8 cellular contexts compared by ENCODE assay signal in the genomic region with DNA sequence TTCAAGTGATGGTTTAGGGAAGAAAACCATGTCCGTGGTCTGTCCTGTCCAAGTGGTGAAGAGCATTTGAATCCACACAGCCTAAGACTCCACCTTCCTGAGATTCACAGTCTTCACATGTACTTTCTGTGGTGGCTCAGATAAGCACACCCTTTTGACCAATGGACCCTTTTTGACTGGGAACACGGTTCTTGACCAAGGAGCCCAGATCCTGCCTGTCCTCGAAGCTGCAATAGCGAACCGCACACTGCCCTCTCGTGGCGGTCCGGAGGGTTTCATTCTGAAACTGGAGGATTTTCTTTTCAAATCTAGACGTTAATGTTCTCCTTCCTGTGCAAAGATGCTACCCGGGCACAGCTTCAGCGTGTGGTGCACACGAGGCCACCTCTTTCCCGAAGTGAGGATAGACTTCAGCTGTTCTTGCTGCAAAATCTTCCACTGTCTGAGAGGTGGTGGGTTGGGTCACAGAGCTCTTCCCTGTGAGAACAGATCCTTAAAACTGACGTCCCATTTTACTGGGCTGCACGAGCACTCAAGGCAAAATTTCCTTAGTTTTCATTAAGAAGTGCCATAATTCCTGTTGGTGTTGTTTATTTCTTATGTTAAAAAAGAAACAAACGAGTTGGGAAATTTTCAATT.
DNase-seq lines count a peak whose midpoint lies in the region; ATAC-seq and TF ChIP-seq lines count a peak whose summit lies in the region.

No MANE protein-coding gene starts in this region.

- no peaks in the 10 kb centered on the region for H3K27me3 ChIP-seq in H9 (ENCODE audit: insufficient read depth, low read length)

- no peaks in the 10 kb centered on the region for H3K9me3 ChIP-seq in H9 (ENCODE audit: control insufficient read depth, low read depth, low read length)

- no peak overlapping the region for H2BK15ac ChIP-seq in H9 (ENCODE audit: low read depth, low read length)

- H2BK120ac ChIP-seq in H9 (ENCODE audit: low read depth, low read length, poor library complexity, severe bottlenecking), result no peak overlapping the region

- ATAC-seq in left colon (peak; percentile 53), GM21529 (IDR thresholded peaks at IDR 0.05; ENCODE audit: unreplicated experiment) (no peak)

- H3K4me1 ChIP-seq in H9 (ENCODE audit: insufficient read depth, low read length), result no peaks in the 10 kb centered on the region

- no peak overlapping the region for H3K27ac ChIP-seq in H9 (ENCODE audit: insufficient read length, low read depth, low read length)

- intact Hi-C loops in CD14-positive monocyte (cut with micrococcal nuclease) (loop anchor here in 1 of 2 donors (5.0 kb wide), 3 partner anchors 40 to 90 kb away; a partner anchor contains a TSS), left colon (cut with DNase I, micrococcal nuclease) (loop anchor here in 1 of 2 donors (10.0 kb wide), 1 partner anchor 87 kb away; a partner anchor contains a TSS)

- no peak overlapping the region for H3K14ac ChIP-seq in H9 (ENCODE audit: insufficient read depth, low read length)

- H3K9me3 Mint-ChIP-seq in CD14-positive monocyte (no peaks in the 10 kb centered on the region), H9 (no peaks in the 10 kb centered on the region)

- TF ChIP-seq CTCF in CD14-positive monocyte (IDR thresholded peaks at IDR 0.05) (peak; percentile 90), H9 (conservative IDR thresholded peaks at IDR 0.05) (peak; percentile 92)

- H3K27ac Mint-ChIP-seq in CD14-positive monocyte, result peak overlapping the region in 4 of 7 donors; percentile 61 to 81 (median 70)
- H3K27ac Mint-ChIP-seq in H9, result peak overlapping the region in 1 of 3 experiments; percentile 4; a peak in 1 of 7 replicates

- no peak overlapping the region for H2BK20ac ChIP-seq in H9 (ENCODE audit: low read depth, low read length, poor library complexity, severe bottlenecking)

- H2BK12ac ChIP-seq in H9 (ENCODE audit: insufficient read length, low read depth, low read length), result no peak overlapping the region

- H3K27me3 Mint-ChIP-seq in CD14-positive monocyte (ENCODE audit: low read depth in 3 of 3) (peaks cover 0 to 3% (median 0%) of the 10 kb centered on the region in 3 donors), H9 (ENCODE audit: low read depth) (no peaks in the 10 kb centered on the region)

- H4K5ac ChIP-seq in H9 (ENCODE audit: insufficient read length, low read depth, low read length), result no peak overlapping the region

- DNase-seq in CD14-positive monocyte (ENCODE audit: low spot score) (peak; percentile 71), H9 (peak; percentile 75), NCI-H460 (ENCODE audit: extremely low read depth, low read depth) (peak; percentile 37), cerebellum (ENCODE audit: low spot score) (peak; percentile 80), left colon (peak; percentile 56 to 74)
- peak; percentile 64 to 69 for DNase-seq in activated CD4-positive, alpha-beta T cell treated with anti-CD3 and anti-CD28 coated beads for 4 hours
- DNase-seq in stimulated activated CD4-positive, alpha-beta T cell treated with anti-CD3 and anti-CD28 coated beads, Interleukin-4, amount 100 ng/mL, for 24 hours, result peak; percentile 75

- H2BK5ac ChIP-seq in H9 (ENCODE audit: insufficient read length, low read length), result no peak overlapping the region

- H3K79me2 ChIP-seq in H9 (ENCODE audit: insufficient read depth, low read length), result no peaks in the 10 kb centered on the region

- no peaks in the 10 kb centered on the region for H3K79me1 ChIP-seq in H9 (ENCODE audit: insufficient read depth, low read depth, low read length, poor library complexity, severe bottlenecking)

- no peak overlapping the region for H3K56ac ChIP-seq in H9 (ENCODE audit: insufficient read length, low read depth, low read length)

- H3K9ac ChIP-seq in H9 (ENCODE audit: extremely low read depth, insufficient read length, low read length), result no peak overlapping the region

- H3K4me2 ChIP-seq in H9 (ENCODE audit: insufficient read depth, insufficient read length, low read length), result no peak overlapping the region

- H3K23ac ChIP-seq in H9 (ENCODE audit: insufficient read length, low read depth, low read length), result no peak overlapping the region

- H3K23me2 ChIP-seq in H9 (ENCODE audit: insufficient read length, low read depth, low read length, poor library complexity, severe bottlenecking), result no peaks in the 10 kb centered on the region

- no peak overlapping the region for H3K4ac ChIP-seq in H9 (ENCODE audit: low read depth, low read length)

- peaks cover 0 to 6% of the 10 kb centered on the region in 2 donors for H3K36me3 Mint-ChIP-seq in CD14-positive monocyte
- peaks cover 3 to 64% (median 4%) of the 10 kb centered on the region in 3 experiments; a peak in 6 of 7 replicates for H3K36me3 Mint-ChIP-seq in H9 (ENCODE audit: insufficient read depth in 1 of 3, low read depth in 3 of 3)

- H4K20me1 ChIP-seq in H9 (ENCODE audit: control insufficient read depth, insufficient read depth, insufficient read length), result no peaks in the 10 kb centered on the region

- no peak overlapping the region for H3K18ac ChIP-seq in H9 (ENCODE audit: insufficient read length, low read depth, low read length)

- no peak overlapping the region for H4K91ac ChIP-seq in H9 (ENCODE audit: insufficient read length, low read depth, low read length)

- H2AK5ac ChIP-seq in H9 (ENCODE audit: insufficient read length, low read length), result no peak overlapping the region

- peaks cover 20% of the 10 kb centered on the region for H3K4me1 Mint-ChIP-seq in CD14-positive monocyte
- H3K4me1 Mint-ChIP-seq in H9, result peaks cover 4 to 17% of the 10 kb centered on the region in 2 experiments

- no peak overlapping the region for H4K8ac ChIP-seq in H9 (replicated peaks; ENCODE audit: insufficient read length, low read depth, low read length)

- peak overlapping the region in 1 of 2 donors; percentile 48 for H3K4me3 Mint-ChIP-seq in CD14-positive monocyte
- H3K4me3 Mint-ChIP-seq in H9, result no peak overlapping the region

- H3T11ph ChIP-seq in H9 (ENCODE audit: low read length), result no peak overlapping the region

- H2AFZ ChIP-seq in H9 (ENCODE audit: low read length), result no peak overlapping the region

- no CpG with 5 or more reads among the region's 16 CpGs for WGBS in H9 (ENCODE audit: extremely low coverage, insufficient read length, low lambda C conversion rate)
